ENCODE assay signal across 19 cellular contexts in genomic region chr18:7729858-7730257, GRCh38.
"Had no signal": no experiment of that assay in that cellular context is flagged by ENCODE, and none has a peak within 500 bp of the region (broad histone marks: within the 10 kb centered on the region; RNA-seq: fewer than 3 reads in every experiment).

No MANE protein-coding gene starts in this region.

- ATAC-seq: foreskin keratinocyte, left ventricle myocardium superior had no signal

- DNase-seq: effector CD4-positive, alpha-beta T cell; endodermal cell; erythroblast; foreskin keratinocyte; left ventricle myocardium superior; mesenchymal stem cell; midbrain; naive B cell; nephron progenitor cell; posterior cingulate gyrus; stimulated activated CD4-positive, alpha-beta T cell treated with anti-CD3 and anti-CD28 coated beads, Interleukin-2, amount 100 ng/mL, for 48 hours; stimulated activated naive CD4-positive, alpha-beta T cell treated with Interleukin-2 at 50 U/mL for 16 hours; trophoblast cell had no signal

- H3K27ac ChIP-seq: coronary artery, foreskin keratinocyte, right atrium auricular region, vagina had no signal

- H3K36me3 ChIP-seq: right atrium auricular region, vagina had no signal

- H3K9me3 ChIP-seq: vagina had no signal

- H3K27me3 ChIP-seq: foreskin keratinocyte, right atrium auricular region, vagina had no signal

- H3K4me3 ChIP-seq: coronary artery, lung, right atrium auricular region, smooth muscle cell, vagina had no signal

- FAIRE-seq: endothelial cell of umbilical vein had no signal
